ENCODE assay signal across 1 cellular context in the genomic region with DNA sequence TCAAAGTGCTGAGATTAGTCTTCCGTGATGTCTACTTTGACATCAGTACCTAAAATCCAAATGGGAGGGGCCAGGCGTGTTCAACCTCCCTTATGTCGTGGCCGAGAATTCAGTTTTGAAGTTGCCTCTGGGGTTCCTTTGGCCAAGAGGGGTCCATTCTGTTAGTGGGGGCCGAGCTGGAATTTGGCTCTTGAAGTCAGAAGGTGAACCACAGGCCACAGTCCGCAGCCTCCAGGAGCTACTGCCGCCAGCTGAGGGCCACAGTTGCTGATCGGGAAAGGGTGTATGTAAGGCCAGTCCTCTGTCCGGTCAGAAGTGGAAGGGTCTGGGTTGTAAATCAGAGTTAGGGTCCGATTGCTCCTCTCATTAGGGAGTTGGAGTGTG.
TF ChIP-seq lines count a peak whose summit lies in the region.

No MANE protein-coding gene starts in this region.

TF ChIP-seq in SK-N-SH, 30 proteins besides CTCF, POLR2A, EP300 and RAD21 (continued from another document):
- TF ChIP-seq, protein P1, sequence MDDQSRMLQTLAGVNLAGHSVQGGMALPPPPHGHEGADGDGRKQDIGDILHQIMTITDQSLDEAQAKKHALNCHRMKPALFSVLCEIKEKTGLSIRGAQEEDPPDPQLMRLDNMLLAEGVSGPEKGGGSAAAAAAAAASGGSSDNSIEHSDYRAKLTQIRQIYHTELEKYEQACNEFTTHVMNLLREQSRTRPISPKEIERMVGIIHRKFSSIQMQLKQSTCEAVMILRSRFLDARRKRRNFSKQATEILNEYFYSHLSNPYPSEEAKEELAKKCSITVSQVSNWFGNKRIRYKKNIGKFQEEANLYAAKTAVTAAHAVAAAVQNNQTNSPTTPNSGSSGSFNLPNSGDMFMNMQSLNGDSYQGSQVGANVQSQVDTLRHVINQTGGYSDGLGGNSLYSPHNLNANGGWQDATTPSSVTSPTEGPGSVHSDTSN (IDR thresholded peaks at IDR 0.05) = no peak
- TF ChIP-seq ZBTB33 (IDR thresholded peaks at IDR 0.05; ENCODE audit: borderline replicate concordance, low read depth) = no peak
- no peak for TF ChIP-seq GABPA (IDR thresholded peaks at IDR 0.05; ENCODE audit: low read depth)
- TF ChIP-seq, protein P2, sequence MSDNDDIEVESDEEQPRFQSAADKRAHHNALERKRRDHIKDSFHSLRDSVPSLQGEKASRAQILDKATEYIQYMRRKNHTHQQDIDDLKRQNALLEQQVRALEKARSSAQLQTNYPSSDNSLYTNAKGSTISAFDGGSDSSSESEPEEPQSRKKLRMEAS (IDR thresholded peaks at IDR 0.05; ENCODE audit: low read depth) = no peak
- TF ChIP-seq, protein P3, sequence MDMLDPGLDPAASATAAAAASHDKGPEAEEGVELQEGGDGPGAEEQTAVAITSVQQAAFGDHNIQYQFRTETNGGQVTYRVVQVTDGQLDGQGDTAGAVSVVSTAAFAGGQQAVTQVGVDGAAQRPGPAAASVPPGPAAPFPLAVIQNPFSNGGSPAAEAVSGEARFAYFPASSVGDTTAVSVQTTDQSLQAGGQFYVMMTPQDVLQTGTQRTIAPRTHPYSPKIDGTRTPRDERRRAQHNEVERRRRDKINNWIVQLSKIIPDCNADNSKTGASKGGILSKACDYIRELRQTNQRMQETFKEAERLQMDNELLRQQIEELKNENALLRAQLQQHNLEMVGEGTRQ (IDR thresholded peaks at IDR 0.05; ENCODE audit: borderline replicate concordance, low read depth, low read length) = no peak
- TF ChIP-seq MEF2A (IDR thresholded peaks at IDR 0.05; ENCODE audit: borderline replicate concordance, low read depth) = no peak
- no peak for TF ChIP-seq FOXJ3 (CRISPR knock-in tag; IDR thresholded peaks at IDR 0.05)
